In genomic region chr22:39563571-39564428, GRCh38 we compare ENCODE assay signal across 1 cellular context.
A peak's percentile ranks its signal among the peaks of the same experiment; 100 is the strongest.
TF ChIP-seq lines count a peak whose summit lies in the region.

No MANE protein-coding gene starts in this region.

TF ChIP-seq in HepG2, 621 proteins besides CTCF, POLR2A, EP300 and RAD21 (continued from another document):
- TF ChIP-seq, protein P1, sequence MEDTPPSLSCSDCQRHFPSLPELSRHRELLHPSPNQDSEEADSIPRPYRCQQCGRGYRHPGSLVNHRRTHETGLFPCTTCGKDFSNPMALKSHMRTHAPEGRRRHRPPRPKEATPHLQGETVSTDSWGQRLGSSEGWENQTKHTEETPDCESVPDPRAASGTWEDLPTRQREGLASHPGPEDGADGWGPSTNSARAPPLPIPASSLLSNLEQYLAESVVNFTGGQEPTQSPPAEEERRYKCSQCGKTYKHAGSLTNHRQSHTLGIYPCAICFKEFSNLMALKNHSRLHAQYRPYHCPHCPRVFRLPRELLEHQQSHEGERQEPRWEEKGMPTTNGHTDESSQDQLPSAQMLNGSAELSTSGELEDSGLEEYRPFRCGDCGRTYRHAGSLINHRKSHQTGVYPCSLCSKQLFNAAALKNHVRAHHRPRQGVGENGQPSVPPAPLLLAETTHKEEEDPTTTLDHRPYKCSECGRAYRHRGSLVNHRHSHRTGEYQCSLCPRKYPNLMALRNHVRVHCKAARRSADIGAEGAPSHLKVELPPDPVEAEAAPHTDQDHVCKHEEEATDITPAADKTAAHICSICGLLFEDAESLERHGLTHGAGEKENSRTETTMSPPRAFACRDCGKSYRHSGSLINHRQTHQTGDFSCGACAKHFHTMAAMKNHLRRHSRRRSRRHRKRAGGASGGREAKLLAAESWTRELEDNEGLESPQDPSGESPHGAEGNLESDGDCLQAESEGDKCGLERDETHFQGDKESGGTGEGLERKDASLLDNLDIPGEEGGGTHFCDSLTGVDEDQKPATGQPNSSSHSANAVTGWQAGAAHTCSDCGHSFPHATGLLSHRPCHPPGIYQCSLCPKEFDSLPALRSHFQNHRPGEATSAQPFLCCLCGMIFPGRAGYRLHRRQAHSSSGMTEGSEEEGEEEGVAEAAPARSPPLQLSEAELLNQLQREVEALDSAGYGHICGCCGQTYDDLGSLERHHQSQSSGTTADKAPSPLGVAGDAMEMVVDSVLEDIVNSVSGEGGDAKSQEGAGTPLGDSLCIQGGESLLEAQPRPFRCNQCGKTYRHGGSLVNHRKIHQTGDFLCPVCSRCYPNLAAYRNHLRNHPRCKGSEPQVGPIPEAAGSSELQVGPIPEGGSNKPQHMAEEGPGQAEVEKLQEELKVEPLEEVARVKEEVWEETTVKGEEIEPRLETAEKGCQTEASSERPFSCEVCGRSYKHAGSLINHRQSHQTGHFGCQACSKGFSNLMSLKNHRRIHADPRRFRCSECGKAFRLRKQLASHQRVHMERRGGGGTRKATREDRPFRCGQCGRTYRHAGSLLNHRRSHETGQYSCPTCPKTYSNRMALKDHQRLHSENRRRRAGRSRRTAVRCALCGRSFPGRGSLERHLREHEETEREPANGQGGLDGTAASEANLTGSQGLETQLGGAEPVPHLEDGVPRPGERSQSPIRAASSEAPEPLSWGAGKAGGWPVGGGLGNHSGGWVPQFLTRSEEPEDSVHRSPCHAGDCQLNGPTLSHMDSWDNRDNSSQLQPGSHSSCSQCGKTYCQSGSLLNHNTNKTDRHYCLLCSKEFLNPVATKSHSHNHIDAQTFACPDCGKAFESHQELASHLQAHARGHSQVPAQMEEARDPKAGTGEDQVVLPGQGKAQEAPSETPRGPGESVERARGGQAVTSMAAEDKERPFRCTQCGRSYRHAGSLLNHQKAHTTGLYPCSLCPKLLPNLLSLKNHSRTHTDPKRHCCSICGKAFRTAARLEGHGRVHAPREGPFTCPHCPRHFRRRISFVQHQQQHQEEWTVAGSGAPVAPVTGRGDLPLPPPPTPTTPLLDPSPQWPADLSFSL (CRISPR knock-in tag; IDR thresholded peaks at IDR 0.05): peak; percentile 57
- TF ChIP-seq, protein P2, sequence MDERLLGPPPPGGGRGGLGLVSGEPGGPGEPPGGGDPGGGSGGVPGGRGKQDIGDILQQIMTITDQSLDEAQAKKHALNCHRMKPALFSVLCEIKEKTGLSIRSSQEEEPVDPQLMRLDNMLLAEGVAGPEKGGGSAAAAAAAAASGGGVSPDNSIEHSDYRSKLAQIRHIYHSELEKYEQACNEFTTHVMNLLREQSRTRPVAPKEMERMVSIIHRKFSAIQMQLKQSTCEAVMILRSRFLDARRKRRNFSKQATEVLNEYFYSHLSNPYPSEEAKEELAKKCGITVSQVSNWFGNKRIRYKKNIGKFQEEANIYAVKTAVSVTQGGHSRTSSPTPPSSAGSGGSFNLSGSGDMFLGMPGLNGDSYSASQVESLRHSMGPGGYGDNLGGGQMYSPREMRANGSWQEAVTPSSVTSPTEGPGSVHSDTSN (CRISPR knock-in tag; IDR thresholded peaks at IDR 0.05): no peak
- TF ChIP-seq ZNF883 (CRISPR knock-in tag; IDR thresholded peaks at IDR 0.05; ENCODE audit: not compliant biosample characterization): no peak
